Comparison of ENCODE assay signal across 2 cellular contexts in the genomic region with DNA sequence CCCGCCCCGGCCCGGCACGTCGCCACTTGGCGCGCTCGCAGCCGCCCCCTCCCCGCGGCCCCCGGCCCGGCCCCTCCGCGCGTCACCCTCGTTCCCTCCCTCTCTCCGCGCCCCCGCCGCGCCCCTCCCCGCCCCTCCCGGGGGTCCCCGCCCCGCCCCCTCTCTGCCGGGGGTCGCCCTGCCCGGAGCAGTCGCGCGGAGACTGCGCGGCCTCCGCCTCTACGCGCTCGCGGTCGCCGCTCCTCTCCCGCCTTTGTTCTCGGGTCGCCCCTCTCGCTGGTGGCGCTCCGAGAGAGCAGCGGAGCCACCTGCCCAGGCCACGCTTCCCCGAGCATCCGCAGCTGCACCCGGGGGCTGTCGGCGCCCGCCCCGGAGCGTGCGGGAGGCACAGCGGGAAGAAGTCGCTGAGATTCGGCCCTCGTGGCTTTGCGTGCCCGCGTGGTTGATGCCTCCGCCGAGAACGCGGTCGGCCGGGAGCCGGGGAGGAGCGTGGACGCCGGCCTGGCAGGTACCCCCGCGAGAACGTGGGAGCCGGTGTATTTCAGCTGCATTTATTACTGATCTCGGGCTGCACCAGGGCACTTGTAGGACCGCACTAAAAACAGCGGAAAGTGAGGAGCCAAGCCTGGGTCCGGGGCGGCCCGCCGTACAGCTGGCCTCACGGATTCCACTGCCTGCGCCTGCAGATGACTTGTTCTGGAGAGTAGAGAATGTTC.
TF ChIP-seq lines count a peak whose summit lies in the region.

No MANE protein-coding gene starts in this region.

TF ChIP-seq in HEK293T, 16 proteins besides CTCF, POLR2A, EP300 and RAD21:
- TF ChIP-seq CTBP1 (IDR thresholded peaks at IDR 0.05; ENCODE audit: borderline replicate concordance) (0 out of 2 replicates have a peak, but pooled peaks have one; percentile 23), FOXA1 (IDR thresholded peaks at IDR 0.05) (no peak), TARDBP (IDR thresholded peaks at IDR 0.05) (0 out of 2 replicates have a peak, but pooled peaks have one; percentile 12), FOXK2 (IDR thresholded peaks at IDR 0.05) (no peak), FOXM1 (IDR thresholded peaks at IDR 0.05; ENCODE audit: borderline replicate concordance) (no peak), ARNT (IDR thresholded peaks at IDR 0.05) (no peak), L3MBTL2 (conservative IDR thresholded peaks at IDR 0.05) (peak; percentile 98)
- TF ChIP-seq, protein P1, sequence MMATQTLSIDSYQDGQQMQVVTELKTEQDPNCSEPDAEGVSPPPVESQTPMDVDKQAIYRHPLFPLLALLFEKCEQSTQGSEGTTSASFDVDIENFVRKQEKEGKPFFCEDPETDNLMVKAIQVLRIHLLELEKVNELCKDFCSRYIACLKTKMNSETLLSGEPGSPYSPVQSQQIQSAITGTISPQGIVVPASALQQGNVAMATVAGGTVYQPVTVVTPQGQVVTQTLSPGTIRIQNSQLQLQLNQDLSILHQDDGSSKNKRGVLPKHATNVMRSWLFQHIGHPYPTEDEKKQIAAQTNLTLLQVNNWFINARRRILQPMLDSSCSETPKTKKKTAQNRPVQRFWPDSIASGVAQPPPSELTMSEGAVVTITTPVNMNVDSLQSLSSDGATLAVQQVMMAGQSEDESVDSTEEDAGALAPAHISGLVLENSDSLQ (IDR thresholded peaks at IDR 0.05), result no peak
TF ChIP-seq in HEK293T: peak in this region for 3.

TF ChIP-seq in HepG2, 621 proteins besides CTCF, POLR2A, EP300 and RAD21 (continues in another document):
- TF ChIP-seq ZNF468 (CRISPR knock-in tag; IDR thresholded peaks at IDR 0.05) (peak; percentile 90; the same call in 1 of the 2 replicates), TSC22D2 (CRISPR knock-in tag; IDR thresholded peaks at IDR 0.05; ENCODE audit: borderline replicate concordance) (peak; percentile 60), ZFP37 (CRISPR knock-in tag; IDR thresholded peaks at IDR 0.05; ENCODE audit: borderline replicate concordance) (no peak), ZNF891 (CRISPR knock-in tag; IDR thresholded peaks at IDR 0.05) (peak; percentile 97), SP140L (CRISPR knock-in tag; IDR thresholded peaks at IDR 0.05; ENCODE audit: borderline replicate concordance) (peak; percentile 1; the same call in 1 of the 2 replicates), ZNF713 (CRISPR knock-in tag; IDR thresholded peaks at IDR 0.05) (no peak), MEIS2 (CRISPR knock-in tag; IDR thresholded peaks at IDR 0.05) (0 out of 2 replicates have a peak, but pooled peaks have one; percentile 39), REL (CRISPR knock-in tag; conservative IDR thresholded peaks at IDR 0.05) (peak; percentile 96), ZNF749 (CRISPR knock-in tag; IDR thresholded peaks at IDR 0.05; ENCODE audit: borderline replicate concordance) (peak; percentile 75; the same call in 1 of the 2 replicates), GATA4 (IDR thresholded peaks at IDR 0.05; ENCODE audit: borderline replicate concordance, low read depth) (no peak), SRSF9 (IDR thresholded peaks at IDR 0.05; ENCODE audit: borderline replicate concordance, insufficient read depth, low read depth, low read length, poor library complexity, severe bottlenecking) (no peak), JUND (CRISPR knock-in tag; IDR thresholded peaks at IDR 0.05) (0 out of 2 replicates have a peak, but pooled peaks have one; percentile 36), YEATS2 (CRISPR knock-in tag; IDR thresholded peaks at IDR 0.05; ENCODE audit: borderline replicate concordance) (no peak; the same call in 1 of the 2 replicates), ZNF232 (CRISPR knock-in tag; IDR thresholded peaks at IDR 0.05; ENCODE audit: borderline replicate concordance) (peak; percentile 18; the same call in 1 of the 2 replicates), JARID2 (CRISPR knock-in tag; IDR thresholded peaks at IDR 0.05; ENCODE audit: insufficient replicate concordance) (peak; percentile 41), CC2D1A (CRISPR knock-in tag; IDR thresholded peaks at IDR 0.05) (0 out of 2 replicates have a peak, but pooled peaks have one; percentile 26), ZEB1 (IDR thresholded peaks at IDR 0.05; ENCODE audit: insufficient replicate concordance, low read depth) (peak; percentile 31), HMGA1 (CRISPR knock-in tag; conservative IDR thresholded peaks at IDR 0.05) (no peak), MTA3 (CRISPR knock-in tag; IDR thresholded peaks at IDR 0.05) (no peak), ZNF382 (CRISPR knock-in tag; IDR thresholded peaks at IDR 0.05; ENCODE audit: borderline replicate concordance) (no peak), ZNF703 (CRISPR knock-in tag; IDR thresholded peaks at IDR 0.05; ENCODE audit: borderline replicate concordance) (peak; percentile 84; the same call in 1 of the 2 replicates)
- TF ChIP-seq, protein P2, sequence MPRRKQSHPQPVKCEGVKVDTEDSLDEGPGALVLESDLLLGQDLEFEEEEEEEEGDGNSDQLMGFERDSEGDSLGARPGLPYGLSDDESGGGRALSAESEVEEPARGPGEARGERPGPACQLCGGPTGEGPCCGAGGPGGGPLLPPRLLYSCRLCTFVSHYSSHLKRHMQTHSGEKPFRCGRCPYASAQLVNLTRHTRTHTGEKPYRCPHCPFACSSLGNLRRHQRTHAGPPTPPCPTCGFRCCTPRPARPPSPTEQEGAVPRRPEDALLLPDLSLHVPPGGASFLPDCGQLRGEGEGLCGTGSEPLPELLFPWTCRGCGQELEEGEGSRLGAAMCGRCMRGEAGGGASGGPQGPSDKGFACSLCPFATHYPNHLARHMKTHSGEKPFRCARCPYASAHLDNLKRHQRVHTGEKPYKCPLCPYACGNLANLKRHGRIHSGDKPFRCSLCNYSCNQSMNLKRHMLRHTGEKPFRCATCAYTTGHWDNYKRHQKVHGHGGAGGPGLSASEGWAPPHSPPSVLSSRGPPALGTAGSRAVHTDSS (CRISPR knock-in tag; conservative IDR thresholded peaks at IDR 0.05), result no peak
- TF ChIP-seq, protein P3, sequence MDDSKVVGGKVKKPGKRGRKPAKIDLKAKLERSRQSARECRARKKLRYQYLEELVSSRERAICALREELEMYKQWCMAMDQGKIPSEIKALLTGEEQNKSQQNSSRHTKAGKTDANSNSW (CRISPR knock-in tag; IDR thresholded peaks at IDR 0.05; ENCODE audit: borderline replicate concordance), result no peak
- TF ChIP-seq, protein P4, sequence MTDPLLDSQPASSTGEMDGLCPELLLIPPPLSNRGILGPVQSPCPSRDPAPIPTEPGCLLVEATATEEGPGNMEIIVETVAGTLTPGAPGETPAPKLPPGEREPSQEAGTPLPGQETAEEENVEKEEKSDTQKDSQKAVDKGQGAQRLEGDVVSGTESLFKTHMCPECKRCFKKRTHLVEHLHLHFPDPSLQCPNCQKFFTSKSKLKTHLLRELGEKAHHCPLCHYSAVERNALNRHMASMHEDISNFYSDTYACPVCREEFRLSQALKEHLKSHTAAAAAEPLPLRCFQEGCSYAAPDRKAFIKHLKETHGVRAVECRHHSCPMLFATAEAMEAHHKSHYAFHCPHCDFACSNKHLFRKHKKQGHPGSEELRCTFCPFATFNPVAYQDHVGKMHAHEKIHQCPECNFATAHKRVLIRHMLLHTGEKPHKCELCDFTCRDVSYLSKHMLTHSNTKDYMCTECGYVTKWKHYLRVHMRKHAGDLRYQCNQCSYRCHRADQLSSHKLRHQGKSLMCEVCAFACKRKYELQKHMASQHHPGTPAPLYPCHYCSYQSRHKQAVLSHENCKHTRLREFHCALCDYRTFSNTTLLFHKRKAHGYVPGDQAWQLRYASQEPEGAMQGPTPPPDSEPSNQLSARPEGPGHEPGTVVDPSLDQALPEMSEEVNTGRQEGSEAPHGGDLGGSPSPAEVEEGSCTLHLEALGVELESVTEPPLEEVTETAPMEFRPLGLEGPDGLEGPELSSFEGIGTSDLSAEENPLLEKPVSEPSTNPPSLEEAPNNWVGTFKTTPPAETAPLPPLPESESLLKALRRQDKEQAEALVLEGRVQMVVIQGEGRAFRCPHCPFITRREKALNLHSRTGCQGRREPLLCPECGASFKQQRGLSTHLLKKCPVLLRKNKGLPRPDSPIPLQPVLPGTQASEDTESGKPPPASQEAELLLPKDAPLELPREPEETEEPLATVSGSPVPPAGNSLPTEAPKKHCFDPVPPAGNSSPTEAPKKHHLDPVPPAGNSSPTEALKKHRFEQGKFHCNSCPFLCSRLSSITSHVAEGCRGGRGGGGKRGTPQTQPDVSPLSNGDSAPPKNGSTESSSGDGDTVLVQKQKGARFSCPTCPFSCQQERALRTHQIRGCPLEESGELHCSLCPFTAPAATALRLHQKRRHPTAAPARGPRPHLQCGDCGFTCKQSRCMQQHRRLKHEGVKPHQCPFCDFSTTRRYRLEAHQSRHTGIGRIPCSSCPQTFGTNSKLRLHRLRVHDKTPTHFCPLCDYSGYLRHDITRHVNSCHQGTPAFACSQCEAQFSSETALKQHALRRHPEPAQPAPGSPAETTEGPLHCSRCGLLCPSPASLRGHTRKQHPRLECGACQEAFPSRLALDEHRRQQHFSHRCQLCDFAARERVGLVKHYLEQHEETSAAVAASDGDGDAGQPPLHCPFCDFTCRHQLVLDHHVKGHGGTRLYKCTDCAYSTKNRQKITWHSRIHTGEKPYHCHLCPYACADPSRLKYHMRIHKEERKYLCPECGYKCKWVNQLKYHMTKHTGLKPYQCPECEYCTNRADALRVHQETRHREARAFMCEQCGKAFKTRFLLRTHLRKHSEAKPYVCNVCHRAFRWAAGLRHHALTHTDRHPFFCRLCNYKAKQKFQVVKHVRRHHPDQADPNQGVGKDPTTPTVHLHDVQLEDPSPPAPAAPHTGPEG (CRISPR knock-in tag; IDR thresholded peaks at IDR 0.05), result peak; percentile 84
- TF ChIP-seq, protein P5, sequence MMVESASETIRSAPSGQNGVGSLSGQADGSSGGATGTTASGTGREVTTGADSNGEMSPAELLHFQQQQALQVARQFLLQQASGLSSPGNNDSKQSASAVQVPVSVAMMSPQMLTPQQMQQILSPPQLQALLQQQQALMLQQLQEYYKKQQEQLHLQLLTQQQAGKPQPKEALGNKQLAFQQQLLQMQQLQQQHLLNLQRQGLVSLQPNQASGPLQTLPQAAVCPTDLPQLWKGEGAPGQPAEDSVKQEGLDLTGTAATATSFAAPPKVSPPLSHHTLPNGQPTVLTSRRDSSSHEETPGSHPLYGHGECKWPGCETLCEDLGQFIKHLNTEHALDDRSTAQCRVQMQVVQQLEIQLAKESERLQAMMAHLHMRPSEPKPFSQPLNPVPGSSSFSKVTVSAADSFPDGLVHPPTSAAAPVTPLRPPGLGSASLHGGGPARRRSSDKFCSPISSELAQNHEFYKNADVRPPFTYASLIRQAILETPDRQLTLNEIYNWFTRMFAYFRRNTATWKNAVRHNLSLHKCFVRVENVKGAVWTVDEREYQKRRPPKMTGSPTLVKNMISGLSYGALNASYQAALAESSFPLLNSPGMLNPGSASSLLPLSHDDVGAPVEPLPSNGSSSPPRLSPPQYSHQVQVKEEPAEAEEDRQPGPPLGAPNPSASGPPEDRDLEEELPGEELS (CRISPR knock-in tag; IDR thresholded peaks at IDR 0.05), result no peak
- TF ChIP-seq, protein P6, sequence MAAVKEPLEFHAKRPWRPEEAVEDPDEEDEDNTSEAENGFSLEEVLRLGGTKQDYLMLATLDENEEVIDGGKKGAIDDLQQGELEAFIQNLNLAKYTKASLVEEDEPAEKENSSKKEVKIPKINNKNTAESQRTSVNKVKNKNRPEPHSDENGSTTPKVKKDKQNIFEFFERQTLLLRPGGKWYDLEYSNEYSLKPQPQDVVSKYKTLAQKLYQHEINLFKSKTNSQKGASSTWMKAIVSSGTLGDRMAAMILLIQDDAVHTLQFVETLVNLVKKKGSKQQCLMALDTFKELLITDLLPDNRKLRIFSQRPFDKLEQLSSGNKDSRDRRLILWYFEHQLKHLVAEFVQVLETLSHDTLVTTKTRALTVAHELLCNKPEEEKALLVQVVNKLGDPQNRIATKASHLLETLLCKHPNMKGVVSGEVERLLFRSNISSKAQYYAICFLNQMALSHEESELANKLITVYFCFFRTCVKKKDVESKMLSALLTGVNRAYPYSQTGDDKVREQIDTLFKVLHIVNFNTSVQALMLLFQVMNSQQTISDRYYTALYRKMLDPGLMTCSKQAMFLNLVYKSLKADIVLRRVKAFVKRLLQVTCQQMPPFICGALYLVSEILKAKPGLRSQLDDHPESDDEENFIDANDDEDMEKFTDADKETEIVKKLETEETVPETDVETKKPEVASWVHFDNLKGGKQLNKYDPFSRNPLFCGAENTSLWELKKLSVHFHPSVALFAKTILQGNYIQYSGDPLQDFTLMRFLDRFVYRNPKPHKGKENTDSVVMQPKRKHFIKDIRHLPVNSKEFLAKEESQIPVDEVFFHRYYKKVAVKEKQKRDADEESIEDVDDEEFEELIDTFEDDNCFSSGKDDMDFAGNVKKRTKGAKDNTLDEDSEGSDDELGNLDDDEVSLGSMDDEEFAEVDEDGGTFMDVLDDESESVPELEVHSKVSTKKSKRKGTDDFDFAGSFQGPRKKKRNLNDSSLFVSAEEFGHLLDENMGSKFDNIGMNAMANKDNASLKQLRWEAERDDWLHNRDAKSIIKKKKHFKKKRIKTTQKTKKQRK (IDR thresholded peaks at IDR 0.05; ENCODE audit: low read length), result no peak
- TF ChIP-seq, protein P7, sequence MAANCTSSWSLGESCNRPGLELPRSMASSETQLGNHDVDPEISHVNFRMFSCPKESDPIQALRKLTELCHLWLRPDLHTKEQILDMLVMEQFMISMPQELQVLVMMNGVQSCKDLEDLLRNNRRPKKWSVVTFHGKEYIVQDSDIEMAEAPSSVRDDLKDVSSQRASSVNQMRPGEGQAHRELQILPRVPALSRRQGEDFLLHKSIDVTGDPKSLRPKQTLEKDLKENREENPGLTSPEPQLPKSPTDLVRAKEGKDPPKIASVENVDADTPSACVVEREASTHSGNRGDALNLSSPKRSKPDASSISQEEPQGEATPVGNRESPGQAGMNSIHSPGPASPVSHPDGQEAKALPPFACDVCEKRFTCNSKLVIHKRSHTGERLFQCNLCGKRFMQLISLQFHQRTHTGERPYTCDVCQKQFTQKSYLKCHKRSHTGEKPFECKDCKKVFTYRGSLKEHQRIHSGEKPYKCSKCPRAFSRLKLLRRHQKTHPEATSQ (CRISPR knock-in tag; IDR thresholded peaks at IDR 0.05; ENCODE audit: borderline replicate concordance), result 0 out of 2 replicates have a peak, but pooled peaks have one; percentile 55
- TF ChIP-seq, protein P8, sequence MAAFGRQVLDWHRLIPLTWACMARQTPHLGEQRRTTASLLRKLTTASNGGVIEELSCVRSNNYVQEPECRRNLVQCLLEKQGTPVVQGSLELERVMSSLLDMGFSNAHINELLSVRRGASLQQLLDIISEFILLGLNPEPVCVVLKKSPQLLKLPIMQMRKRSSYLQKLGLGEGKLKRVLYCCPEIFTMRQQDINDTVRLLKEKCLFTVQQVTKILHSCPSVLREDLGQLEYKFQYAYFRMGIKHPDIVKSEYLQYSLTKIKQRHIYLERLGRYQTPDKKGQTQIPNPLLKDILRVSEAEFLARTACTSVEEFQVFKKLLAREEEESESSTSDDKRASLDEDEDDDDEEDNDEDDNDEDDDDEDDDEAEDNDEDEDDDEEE (CRISPR knock-in tag; IDR thresholded peaks at IDR 0.05), result peak; percentile 97
- TF ChIP-seq, protein P9, sequence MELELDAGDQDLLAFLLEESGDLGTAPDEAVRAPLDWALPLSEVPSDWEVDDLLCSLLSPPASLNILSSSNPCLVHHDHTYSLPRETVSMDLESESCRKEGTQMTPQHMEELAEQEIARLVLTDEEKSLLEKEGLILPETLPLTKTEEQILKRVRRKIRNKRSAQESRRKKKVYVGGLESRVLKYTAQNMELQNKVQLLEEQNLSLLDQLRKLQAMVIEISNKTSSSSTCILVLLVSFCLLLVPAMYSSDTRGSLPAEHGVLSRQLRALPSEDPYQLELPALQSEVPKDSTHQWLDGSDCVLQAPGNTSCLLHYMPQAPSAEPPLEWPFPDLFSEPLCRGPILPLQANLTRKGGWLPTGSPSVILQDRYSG (CRISPR knock-in tag; IDR thresholded peaks at IDR 0.05), result peak; percentile 68
